ENCODE assay signal across 16 cellular contexts in the genomic region with DNA sequence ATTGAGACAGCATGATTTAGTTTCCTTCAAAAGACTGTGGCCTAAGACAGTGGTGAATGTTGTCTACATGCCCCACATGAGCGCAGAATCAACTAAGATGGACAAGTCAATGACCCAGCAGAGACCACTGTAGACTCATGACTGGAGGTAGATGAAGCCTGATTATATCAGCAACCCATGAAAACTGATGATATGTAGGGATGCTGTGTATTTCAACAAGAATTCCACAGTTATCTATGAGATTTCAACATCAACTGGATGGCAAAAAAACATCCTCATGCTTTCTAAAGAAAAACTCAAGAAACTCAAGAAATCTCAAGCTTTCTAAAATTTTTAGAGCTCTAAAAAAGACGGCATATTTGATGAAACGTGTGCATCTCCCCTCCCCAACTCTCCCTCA.
DNase-seq lines count a peak whose midpoint lies in the region; ATAC-seq and TF ChIP-seq lines count a peak whose summit lies in the region.
"Had no signal": no experiment of that assay in that cellular context is flagged by ENCODE, and none has a peak within 500 bp of the region (broad histone marks: within the 10 kb centered on the region; RNA-seq: fewer than 3 reads in every experiment).

No MANE protein-coding gene starts in this region.

- H3K27ac Mint-ChIP-seq in stimulated activated memory B cell treated with anti-CD40 and anti-IgM and Interleukin-4, amounts not matched to agents 10 μg/mL and 1 μg/mL and 100 μg/mL, for 72 hours = no peak overlapping the region
- H3K27ac Mint-ChIP-seq: CD4-positive, alpha-beta memory T cell; HFFc6 had no signal

- no peaks in the 10 kb centered on the region for H3K9me3 ChIP-seq in WERI-Rb-1 (ENCODE audit: severe bottlenecking)
- H3K9me3 ChIP-seq: HAP-1 had no signal

- no peak overlapping the region for H3K27ac ChIP-seq in WERI-Rb-1

- ATAC-seq in stimulated activated memory B cell treated with anti-CD40 and anti-IgM and Interleukin-4, amounts not matched to agents 10 μg/mL and 1 μg/mL and 100 μg/mL, for 72 hours = peak; percentile 11
- no peak for ATAC-seq in HG02623 (IDR thresholded peaks at IDR 0.05; ENCODE audit: unreplicated experiment)

- TF ChIP-seq CTCF in WERI-Rb-1 (IDR thresholded peaks at IDR 0.05; ENCODE audit: low read depth, low read length) = no peak

- H3K36me3 Mint-ChIP-seq in stimulated activated memory B cell treated with anti-CD40 and anti-IgM and Interleukin-4, amounts not matched to agents 10 μg/mL and 1 μg/mL and 100 μg/mL, for 72 hours = no peaks in the 10 kb centered on the region
- H3K36me3 Mint-ChIP-seq: CD4-positive, alpha-beta memory T cell had no signal

- H3K9me3 Mint-ChIP-seq in stimulated activated memory B cell treated with anti-CD40 and anti-IgM and Interleukin-4, amounts not matched to agents 10 μg/mL and 1 μg/mL and 100 μg/mL, for 72 hours = no peaks in the 10 kb centered on the region

- no peaks in the 10 kb centered on the region for H3K27me3 Mint-ChIP-seq in stimulated activated memory B cell treated with anti-CD40 and anti-IgM and Interleukin-4, amounts not matched to agents 10 μg/mL and 1 μg/mL and 100 μg/mL, for 72 hours
- H3K27me3 Mint-ChIP-seq: CD4-positive, alpha-beta memory T cell had no signal

- no peaks in the 10 kb centered on the region for H3K4me1 Mint-ChIP-seq in stimulated activated memory B cell treated with anti-CD40 and anti-IgM and Interleukin-4, amounts not matched to agents 10 μg/mL and 1 μg/mL and 100 μg/mL, for 72 hours
- H3K4me1 Mint-ChIP-seq: CD4-positive, alpha-beta memory T cell had no signal

- no peak overlapping the region for H3K4me3 ChIP-seq in WERI-Rb-1 (ENCODE audit: low read depth, low read length)
- H3K4me3 ChIP-seq: HAP-1 had no signal

- DNase-seq in amniotic epithelial cell (ENCODE audit: low read depth) (peak; percentile 71), iris pigment epithelial cell (ENCODE audit: low read depth) (peak; percentile 46), NCI-H524 (lab: John Stamatoyannopoulos, UW) (no peak), WERI-Rb-1 (no peak)
- DNase-seq: C1 segment of cervical spinal cord; CD4-positive, alpha-beta memory T cell; COR-L47; DMS 273 treated with DMSO at 0.1 percent for 48 hours; DMS79; EL; GDM1; GOT3; HFFc6 had no signal

- H3K4me3 Mint-ChIP-seq in stimulated activated memory B cell treated with anti-CD40 and anti-IgM and Interleukin-4, amounts not matched to agents 10 μg/mL and 1 μg/mL and 100 μg/mL, for 72 hours = no peak overlapping the region
- H3K4me3 Mint-ChIP-seq: CD4-positive, alpha-beta memory T cell; HFFc6 had no signal

- H3K36me3 ChIP-seq in WERI-Rb-1 = no peaks in the 10 kb centered on the region
- H3K36me3 ChIP-seq: HAP-1 had no signal

- H3K27me3 ChIP-seq in WERI-Rb-1 (ENCODE audit: insufficient read depth, low read depth, severe bottlenecking) = no peaks in the 10 kb centered on the region

Comparison
In these comparisons a context has a peak if more than half of its experiments do, and no peak if none do; other contexts are left out.
1. DNase-seq: peak in amniotic epithelial cell (single experiment) and iris pigment epithelial cell (single experiment); none in NCI-H524 (0 of 2) and WERI-Rb-1 (single experiment).